ENCODE assay signal across 8 cellular contexts in genomic region chr3:184811999-184812844, GRCh38. TPM values are rescaled to one million over a fixed set of nuclear protein-coding genes. Genes with fewer than 3 reads are reported as not detected.
DNase-seq lines count a peak whose midpoint lies in the region; FAIRE-seq and TF ChIP-seq lines count a peak whose summit lies in the region.

VPS8 (plus strand) TSS chr3:184812166; CDS start chr3:184824633, 12,467 bp downstream.

- no peak within 1 kb of the TSS for H2BK15ac ChIP-seq in H9 (ENCODE audit: low read depth, low read length)

- no peak within 1 kb of the TSS for H4K5ac ChIP-seq in H9 (ENCODE audit: insufficient read length, low read depth, low read length)

- H3K27me3 ChIP-seq in H9 (ENCODE audit: insufficient read depth, low read length) (no peaks in the 10 kb centered on the region), stomach smooth muscle (ENCODE audit: control insufficient read depth in 1 of 2, insufficient read depth in 2 of 2, low read length in 2 of 2) (no peaks in the 10 kb centered on the region)

- DNase-seq in H9 (peak; percentile 95), M059J (ENCODE audit: low read depth) (peak; percentile 97), SHP77 (lab: John Stamatoyannopoulos, UW) (peak; percentile 90 to 93), fibroblast of villous mesenchyme (ENCODE audit: low read depth) (peak; percentile 95), neural crest cell (ENCODE audit: low read depth, low spot score) (peak; percentile 95)
- peak; percentile 99 for DNase-seq in activated effector memory CD4-positive, alpha-beta T cell treated with anti-CD3 and anti-CD28 coated beads, Interleukin-2, amount 50 U/mL, for 16 hours

- H2BK120ac ChIP-seq in H9 (ENCODE audit: low read depth, low read length, poor library complexity, severe bottlenecking) = no peak within 1 kb of the TSS

- no peak within 1 kb of the TSS for H3T11ph ChIP-seq in H9 (ENCODE audit: low read length)

- peak within 1 kb of the TSS; percentile 87 for H3K4me3 ChIP-seq in fibroblast of villous mesenchyme (ENCODE audit: low read depth, low read length)
- peak within 1 kb of the TSS; percentile 88 to 99 for H3K4me3 ChIP-seq in stomach smooth muscle (ENCODE audit: low read length in 2 of 2)

- no peaks in the 10 kb centered on the region for H4K20me1 ChIP-seq in H9 (ENCODE audit: control insufficient read depth, insufficient read depth, insufficient read length)

- no peak within 1 kb of the TSS for H3K18ac ChIP-seq in H9 (ENCODE audit: insufficient read length, low read depth, low read length)

- H3K79me2 ChIP-seq in H9 (ENCODE audit: insufficient read depth, low read length) = peaks cover 3% of the 10 kb centered on the region; the same call in 1 of the 2 replicates

- H3K4me1 Mint-ChIP-seq in H9 (peaks cover 10 to 15% of the 10 kb centered on the region in 2 experiments), neural crest cell (peaks cover 23% of the 10 kb centered on the region)

- no peak within 1 kb of the TSS for H3K56ac ChIP-seq in H9 (ENCODE audit: insufficient read length, low read depth, low read length)

- H3K23me2 ChIP-seq in H9 (ENCODE audit: insufficient read length, low read depth, low read length, poor library complexity, severe bottlenecking) = peaks cover 7% of the 10 kb centered on the region

- H2BK20ac ChIP-seq in H9 (ENCODE audit: low read depth, low read length, poor library complexity, severe bottlenecking) = no peak within 1 kb of the TSS

- TF ChIP-seq CTCF in H9 (conservative IDR thresholded peaks at IDR 0.05) (peak; percentile 70), fibroblast of villous mesenchyme (IDR thresholded peaks at IDR 0.05; ENCODE audit: insufficient read depth, low read depth, low read length) (peak; percentile 61), neural crest cell (conservative IDR thresholded peaks at IDR 0.05) (peak; percentile 73)

- H3K9me3 Mint-ChIP-seq in H9 = no peaks in the 10 kb centered on the region
- no peaks in the 10 kb centered on the region for H3K9me3 Mint-ChIP-seq in neural crest cell

- no CpG with 5 or more reads among the region's 62 CpGs for WGBS in H9 (ENCODE audit: extremely low coverage, insufficient read length, low lambda C conversion rate)

- H3K27ac ChIP-seq in H9 (ENCODE audit: insufficient read length, low read depth, low read length) (no peak within 1 kb of the TSS), stomach smooth muscle (ENCODE audit: low read length) (no peak within 1 kb of the TSS)

- H2BK5ac ChIP-seq in H9 (ENCODE audit: insufficient read length, low read length) = no peak within 1 kb of the TSS

- H3K9ac ChIP-seq in H9 (ENCODE audit: extremely low read depth, insufficient read length, low read length) (peak within 1 kb of the TSS; percentile 26), stomach smooth muscle (ENCODE audit: low read length in 2 of 2) (peak within 1 kb of the TSS; percentile 82 to 84)

- H3K79me1 ChIP-seq in H9 (ENCODE audit: insufficient read depth, low read depth, low read length, poor library complexity, severe bottlenecking) = peaks cover 6% of the 10 kb centered on the region

- no peak within 1 kb of the TSS for H3K14ac ChIP-seq in H9 (ENCODE audit: insufficient read depth, low read length)

- FAIRE-seq in G401.6 (lab: Jason Lieb, UNC) = peak; percentile 88

- H3K9me3 ChIP-seq in H9 (ENCODE audit: control insufficient read depth, low read depth, low read length) (no peaks in the 10 kb centered on the region), stomach smooth muscle (ENCODE audit: control insufficient read depth in 2 of 2, low read length in 2 of 2) (no peaks in the 10 kb centered on the region)

- H4K8ac ChIP-seq in H9 (replicated peaks; ENCODE audit: insufficient read length, low read depth, low read length) = no peak within 1 kb of the TSS

- H2AFZ ChIP-seq in H9 (ENCODE audit: low read length) = peak within 1 kb of the TSS; percentile 98

- H3K27ac Mint-ChIP-seq in H9 (peak within 1 kb of the TSS in 2 of 3 experiments; percentile 96; a peak in 3 of 7 replicates), neural crest cell (ENCODE audit: unreplicated experiment) (peak within 1 kb of the TSS; percentile 0)

- no peaks in the 10 kb centered on the region for H3K36me3 ChIP-seq in stomach smooth muscle (ENCODE audit: control insufficient read depth in 2 of 2, insufficient read depth in 2 of 2, low read length in 2 of 2)

- H3K23ac ChIP-seq in H9 (ENCODE audit: insufficient read length, low read depth, low read length) = no peak within 1 kb of the TSS

- H3K4me2 ChIP-seq in H9 (ENCODE audit: insufficient read depth, insufficient read length, low read length) = peak within 1 kb of the TSS; percentile 78

- H2BK12ac ChIP-seq in H9 (ENCODE audit: insufficient read length, low read depth, low read length) = no peak within 1 kb of the TSS

- no peak within 1 kb of the TSS for H2AK5ac ChIP-seq in H9 (ENCODE audit: insufficient read length, low read length)

- no peaks in the 10 kb centered on the region for H3K27me3 Mint-ChIP-seq in H9 (ENCODE audit: low read depth)
- no peaks in the 10 kb centered on the region for H3K27me3 Mint-ChIP-seq in neural crest cell (ENCODE audit: low read depth)

- H3K4me1 ChIP-seq in H9 (ENCODE audit: insufficient read depth, low read length) (no peaks in the 10 kb centered on the region; the same call in 1 of the 2 replicates), stomach smooth muscle (ENCODE audit: control insufficient read depth, insufficient read depth, low read length) (peaks cover 10% of the 10 kb centered on the region)

- H3K4me3 Mint-ChIP-seq in H9 (peak within 1 kb of the TSS; percentile 97 to 98), neural crest cell (peak within 1 kb of the TSS; percentile 94)

- no peak within 1 kb of the TSS for H4K91ac ChIP-seq in H9 (ENCODE audit: insufficient read length, low read depth, low read length)

- peaks cover 0 to 7% (median 0%) of the 10 kb centered on the region in 3 experiments; a peak in 2 of 7 replicates for H3K36me3 Mint-ChIP-seq in H9 (ENCODE audit: insufficient read depth in 1 of 3, low read depth in 3 of 3)
- no peaks in the 10 kb centered on the region for H3K36me3 Mint-ChIP-seq in neural crest cell (ENCODE audit: low read depth)

- no peak within 1 kb of the TSS for H3K4ac ChIP-seq in H9 (ENCODE audit: low read depth, low read length)

RNA-seq across cellular contexts. Expression of gene VPS8, which starts in this region (rescaled TPM):
- 39.7 and 42.2 TPM in 2 replicates for total RNA-seq in H9 (2021)
- total RNA-seq in M059J (2014; rRNA removed; shearing (Covaris generic)) = 31.4 and 35.4 TPM in 2 replicates
- 86.7 and 92.8 TPM in 2 replicates for total RNA-seq in fibroblast of villous mesenchyme
- total RNA-seq in neural crest cell = 52.9 and 55.7 TPM in 2 replicates
